Comparison of ENCODE assay signal across 24 cellular contexts in the genomic region with DNA sequence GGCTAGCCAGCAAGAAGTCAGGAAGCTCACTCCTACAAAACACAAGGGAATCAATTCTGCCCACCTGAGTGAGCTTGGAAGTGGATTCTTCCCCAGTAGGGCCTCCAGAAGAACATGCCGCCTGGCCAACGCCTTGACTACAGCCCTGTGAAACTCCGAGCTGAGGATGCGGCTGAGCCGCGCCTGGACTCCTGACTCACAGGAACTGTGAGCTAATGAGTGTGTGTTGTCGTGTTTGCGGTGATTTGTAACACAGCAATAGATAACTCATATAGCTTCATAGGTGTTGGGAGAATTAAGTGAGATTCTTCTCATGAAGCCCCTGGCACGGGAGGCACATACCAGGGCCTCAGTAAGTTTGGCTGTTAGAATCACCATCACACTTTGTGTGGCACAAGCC.
"Had no signal": no experiment of that assay in that cellular context is flagged by ENCODE, and none has a peak within 500 bp of the region (broad histone marks: within the 10 kb centered on the region; RNA-seq: fewer than 3 reads in every experiment).

No MANE protein-coding gene starts in this region.

- H3K9me3 Mint-ChIP-seq: activated B cell treated with CpG ODN at 0.5 μM for 24 hours; activated CD4-positive, alpha-beta T cell treated with anti-CD3 and anti-CD28 coated beads, Interleukin-2, amount 10 ng/mL, durations not matched to agents 24 days and 14 days; activated naive CD4-positive, alpha-beta T cell treated with anti-CD3 and anti-CD28 coated beads for 36 hours; activated T-cell treated with anti-CD3 and anti-CD28 coated beads, Interleukin-2, amount 50 U/mL, for 24 hours had no signal

- FAIRE-seq: RCC 7860 had no signal

- H3K36me3 Mint-ChIP-seq: activated CD8-positive, alpha-beta memory T cell treated with anti-CD3 and anti-CD28 coated beads, Interleukin-2, amount 10 ng/mL, durations not matched to agents 7 days and 5 days; activated naive CD8-positive, alpha-beta T cell had no signal

- H3K27ac Mint-ChIP-seq: activated B cell treated with CpG ODN at 0.5 μM for 24 hours; activated CD4-positive, alpha-beta T cell treated with anti-CD3 and anti-CD28 coated beads, Interleukin-2, amount 10 ng/mL, durations not matched to agents 24 days and 14 days; activated CD8-positive, alpha-beta memory T cell treated with anti-CD3 and anti-CD28 coated beads, Interleukin-2, amount 10 ng/mL, durations not matched to agents 7 days and 5 days; activated naive CD4-positive, alpha-beta T cell treated with anti-CD3 and anti-CD28 coated beads for 36 hours; activated naive CD8-positive, alpha-beta T cell; activated T-cell treated with anti-CD3 and anti-CD28 coated beads, Interleukin-2, amount 50 U/mL, for 24 hours; T-helper 17 cell had no signal

- DNase-seq: activated B cell treated with CpG ODN at 0.5 μM for 24 hours; activated CD4-positive, alpha-beta T cell treated with anti-CD3 and anti-CD28 coated beads for 1 hour; activated CD4-positive, alpha-beta T cell treated with anti-CD3 and anti-CD28 coated beads, Interleukin-2, amount 10 ng/mL, durations not matched to agents 24 days and 14 days; activated CD4-positive, alpha-beta T cell treated with anti-CD3 and anti-CD28 coated beads, Interleukin-2, amount 50 U/mL, for 48 hours; activated CD8-positive, alpha-beta memory T cell treated with anti-CD3 and anti-CD28 coated beads, Interleukin-2, amount 10 ng/mL, durations not matched to agents 7 days and 5 days; activated gamma-delta T cell; activated naive CD4-positive, alpha-beta T cell treated with anti-CD3 and anti-CD28 coated beads for 36 hours; activated T-cell treated with anti-CD3 and anti-CD28 coated beads, Interleukin-2, amount 50 U/mL, for 24 hours; amygdala; brain microvascular endothelial cell; caudate nucleus; KG1; MV-4-11; NCI-H1092 treated with DMSO at 0.1 percent for 48 hours; NCI-H1417 treated with DMSO at 0.1 percent for 48 hours; NCI-H1694; NCI-H2029; NCI-H2107; NCI-H510A treated with DMSO at 0.1 percent for 48 hours; SIG-M5; T-helper 17 cell; T-helper 9 cell had no signal

- H3K4me1 Mint-ChIP-seq: activated B cell treated with CpG ODN at 0.5 μM for 24 hours; activated CD4-positive, alpha-beta T cell treated with anti-CD3 and anti-CD28 coated beads, Interleukin-2, amount 10 ng/mL, durations not matched to agents 24 days and 14 days; activated CD8-positive, alpha-beta memory T cell treated with anti-CD3 and anti-CD28 coated beads, Interleukin-2, amount 10 ng/mL, durations not matched to agents 7 days and 5 days; T-helper 17 cell had no signal

- ATAC-seq: activated CD8-positive, alpha-beta memory T cell treated with anti-CD3 and anti-CD28 coated beads, Interleukin-2, amount 10 ng/mL, durations not matched to agents 7 days and 5 days; T-helper 17 cell had no signal

- H3K36me3 ChIP-seq: brain microvascular endothelial cell had no signal

- H3K27me3 Mint-ChIP-seq: activated B cell treated with CpG ODN at 0.5 μM for 24 hours; activated CD4-positive, alpha-beta T cell treated with anti-CD3 and anti-CD28 coated beads, Interleukin-2, amount 10 ng/mL, durations not matched to agents 24 days and 14 days; activated CD8-positive, alpha-beta memory T cell treated with anti-CD3 and anti-CD28 coated beads, Interleukin-2, amount 10 ng/mL, durations not matched to agents 7 days and 5 days; activated naive CD8-positive, alpha-beta T cell; activated T-cell treated with anti-CD3 and anti-CD28 coated beads, Interleukin-2, amount 50 U/mL, for 24 hours had no signal

- H3K27me3 ChIP-seq: brain microvascular endothelial cell had no signal

- H3K4me3 Mint-ChIP-seq: activated B cell treated with CpG ODN at 0.5 μM for 24 hours; activated CD4-positive, alpha-beta T cell treated with anti-CD3 and anti-CD28 coated beads, Interleukin-2, amount 10 ng/mL, durations not matched to agents 24 days and 14 days; activated CD8-positive, alpha-beta memory T cell treated with anti-CD3 and anti-CD28 coated beads, Interleukin-2, amount 10 ng/mL, durations not matched to agents 7 days and 5 days; activated naive CD4-positive, alpha-beta T cell treated with anti-CD3 and anti-CD28 coated beads for 36 hours; activated naive CD8-positive, alpha-beta T cell; activated T-cell treated with anti-CD3 and anti-CD28 coated beads, Interleukin-2, amount 50 U/mL, for 24 hours; T-helper 17 cell had no signal
